ENCODE assay signal across 28 cellular contexts in the genomic region with DNA sequence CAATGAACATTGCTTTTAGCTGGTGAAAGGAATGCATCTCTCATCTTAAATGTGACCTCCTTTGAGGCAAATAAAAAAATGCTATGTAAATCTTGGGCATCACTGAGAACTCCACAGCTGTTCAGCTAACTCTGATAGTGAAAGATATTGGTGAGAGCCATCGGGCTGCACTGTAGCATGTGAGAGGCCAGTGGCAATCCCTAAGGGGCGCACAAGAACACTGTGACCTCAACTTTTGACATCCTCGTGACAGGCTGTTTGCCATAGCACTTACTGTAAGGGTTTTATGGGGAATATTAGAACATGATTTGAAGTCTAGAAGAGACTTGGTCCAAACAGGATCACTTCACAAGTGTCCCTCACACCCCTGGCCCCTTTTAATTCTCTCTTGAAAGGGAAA.
"Had no signal": no experiment of that assay in that cellular context is flagged by ENCODE, and none has a peak within 500 bp of the region (broad histone marks: within the 10 kb centered on the region; RNA-seq: fewer than 3 reads in every experiment).

No MANE protein-coding gene starts in this region.

- H3K9me3 Mint-ChIP-seq: activated naive CD4-positive, alpha-beta T cell treated with anti-CD3 and anti-CD28 coated beads for 36 hours; activated naive CD4-positive, alpha-beta T cell treated with anti-CD3 and anti-CD28 coated beads, Interleukin-2, amount 50 U/mL, for 24 hours; activated T-helper 2 cell treated with anti-CD3 and anti-CD28 coated beads, Interferon-gamma antibody, Interleukin-2, Interleukin-4, amounts not matched to agents 10 μg/mL and 5 μg/mL and 100 μg/mL, durations not matched to agents 14 hours and 24 hours and 36 hours had no signal

- H3K36me3 Mint-ChIP-seq: activated naive CD4-positive, alpha-beta T cell treated with anti-CD3 and anti-CD28 coated beads, Interleukin-2, amount 50 U/mL, for 24 hours; activated naive CD8-positive, alpha-beta T cell treated with anti-CD3 and anti-CD28 coated beads for 36 hours had no signal

- DNase-seq: activated CD4-positive, alpha-beta memory T cell treated with anti-CD3 and anti-CD28 coated beads, Interleukin-2, amount 10 ng/mL, durations not matched to agents 7 days and 5 days; activated CD4-positive, alpha-beta T cell treated with anti-CD3 and anti-CD28 coated beads for 36 hours; activated CD4-positive, alpha-beta T cell treated with anti-CD3 and anti-CD28 coated beads, Interleukin-2, amount 10 ng/mL, durations not matched to agents 7 days and 5 days; activated CD4-positive, alpha-beta T cell treated with anti-CD3 and anti-CD28 coated beads, Interleukin-2, amount 50 U/mL, for 4 hours; activated CD4-positive, CD25-positive, alpha-beta regulatory T cell; activated CD4-positive, CD25-positive, alpha-beta regulatory T cell treated with anti-CD3 and anti-CD28 coated beads, Interleukin-2, amount 50 U/mL, for 72 hours; activated CD8-positive, alpha-beta memory T cell treated with anti-CD3 and anti-CD28 coated beads, Interleukin-2, amount 50 U/mL, for 48 hours; activated effector memory CD4-positive, alpha-beta T cell treated with anti-CD3 and anti-CD28 coated beads, Interleukin-2, amount 50 U/mL, for 16 hours; activated naive CD4-positive, alpha-beta T cell treated with anti-CD3 and anti-CD28 coated beads for 36 hours; activated naive CD8-positive, alpha-beta T cell treated with anti-CD3 and anti-CD28 coated beads for 36 hours; activated naive CD8-positive, alpha-beta T cell treated with anti-CD3 and anti-CD28 coated beads, Interleukin-2, amount 50 U/mL, for 24 hours; activated T-cell treated with anti-CD3 and anti-CD28 coated beads for 4 hours; activated T-cell treated with anti-CD3 and anti-CD28 coated beads, Interleukin-2, amount 50 U/mL, for 24 hours; adrenal gland; amygdala; aorta; body of pancreas; central memory CD4-positive, alpha-beta T cell; cerebellar nuclear complex; colonic mucosa; effector CD8-positive, alpha-beta T cell; esophagus squamous epithelium; foreskin melanocyte; T-helper 2 cell had no signal

- H3K27me3 ChIP-seq: adrenal gland, body of pancreas, colonic mucosa, esophagus squamous epithelium, gastroesophageal sphincter had no signal

- H3K9me3 ChIP-seq: adrenal gland, colonic mucosa, esophagus squamous epithelium, gastroesophageal sphincter had no signal

- H3K27me3 Mint-ChIP-seq: activated CD4-positive, alpha-beta memory T cell treated with anti-CD3 and anti-CD28 coated beads, Interleukin-2, amount 10 ng/mL, durations not matched to agents 7 days and 5 days; activated CD4-positive, alpha-beta T cell treated with anti-CD3 and anti-CD28 coated beads for 36 hours; activated CD4-positive, alpha-beta T cell treated with anti-CD3 and anti-CD28 coated beads, Interleukin-2, amount 10 ng/mL, durations not matched to agents 7 days and 5 days; activated T-cell treated with anti-CD3 and anti-CD28 coated beads, Interleukin-2, amount 50 U/mL, for 24 hours had no signal

- ATAC-seq: activated CD4-positive, alpha-beta T cell treated with anti-CD3 and anti-CD28 coated beads for 36 hours; activated naive CD8-positive, alpha-beta T cell treated with anti-CD3 and anti-CD28 coated beads, Interleukin-2, amount 50 U/mL, for 24 hours; body of pancreas; gastroesophageal sphincter had no signal

- H3K4me3 ChIP-seq: adrenal gland, body of pancreas, colonic mucosa, esophagus squamous epithelium, gastroesophageal sphincter had no signal

- H3K4me1 Mint-ChIP-seq: activated CD4-positive, alpha-beta memory T cell treated with anti-CD3 and anti-CD28 coated beads, Interleukin-2, amount 10 ng/mL, durations not matched to agents 7 days and 5 days; activated CD4-positive, alpha-beta T cell treated with anti-CD3 and anti-CD28 coated beads for 36 hours; activated CD4-positive, alpha-beta T cell treated with anti-CD3 and anti-CD28 coated beads, Interleukin-2, amount 10 ng/mL, durations not matched to agents 7 days and 5 days; activated naive CD4-positive, alpha-beta T cell treated with anti-CD3 and anti-CD28 coated beads, Interleukin-2, amount 50 U/mL, for 24 hours; activated naive CD8-positive, alpha-beta T cell treated with anti-CD3 and anti-CD28 coated beads for 36 hours; activated naive CD8-positive, alpha-beta T cell treated with anti-CD3 and anti-CD28 coated beads, Interleukin-2, amount 50 U/mL, for 24 hours had no signal

- H3K4me1 ChIP-seq: adrenal gland, body of pancreas, colonic mucosa, esophagus squamous epithelium, gastroesophageal sphincter had no signal

- H3K36me3 ChIP-seq: adrenal gland, colonic mucosa, esophagus squamous epithelium, gastroesophageal sphincter had no signal

- H3K27ac ChIP-seq: adrenal gland, body of pancreas, colonic mucosa, epithelial cell of prostate, esophagus squamous epithelium, gastroesophageal sphincter had no signal

- H3K4me3 Mint-ChIP-seq: activated CD4-positive, alpha-beta memory T cell treated with anti-CD3 and anti-CD28 coated beads, Interleukin-2, amount 10 ng/mL, durations not matched to agents 7 days and 5 days; activated CD4-positive, alpha-beta T cell treated with anti-CD3 and anti-CD28 coated beads for 36 hours; activated CD4-positive, alpha-beta T cell treated with anti-CD3 and anti-CD28 coated beads, Interleukin-2, amount 10 ng/mL, durations not matched to agents 7 days and 5 days; activated naive CD4-positive, alpha-beta T cell treated with anti-CD3 and anti-CD28 coated beads for 36 hours; activated naive CD4-positive, alpha-beta T cell treated with anti-CD3 and anti-CD28 coated beads, Interleukin-2, amount 50 U/mL, for 24 hours; activated naive CD8-positive, alpha-beta T cell treated with anti-CD3 and anti-CD28 coated beads for 36 hours; activated naive CD8-positive, alpha-beta T cell treated with anti-CD3 and anti-CD28 coated beads, Interleukin-2, amount 50 U/mL, for 24 hours; activated T-cell treated with anti-CD3 and anti-CD28 coated beads, Interleukin-2, amount 50 U/mL, for 24 hours had no signal

- H3K27ac Mint-ChIP-seq: activated CD4-positive, alpha-beta memory T cell treated with anti-CD3 and anti-CD28 coated beads, Interleukin-2, amount 10 ng/mL, durations not matched to agents 7 days and 5 days; activated CD4-positive, alpha-beta T cell treated with anti-CD3 and anti-CD28 coated beads for 36 hours; activated CD4-positive, alpha-beta T cell treated with anti-CD3 and anti-CD28 coated beads, Interleukin-2, amount 10 ng/mL, durations not matched to agents 7 days and 5 days; activated naive CD4-positive, alpha-beta T cell treated with anti-CD3 and anti-CD28 coated beads for 36 hours; activated naive CD4-positive, alpha-beta T cell treated with anti-CD3 and anti-CD28 coated beads, Interleukin-2, amount 50 U/mL, for 24 hours; activated naive CD8-positive, alpha-beta T cell treated with anti-CD3 and anti-CD28 coated beads for 36 hours; activated naive CD8-positive, alpha-beta T cell treated with anti-CD3 and anti-CD28 coated beads, Interleukin-2, amount 50 U/mL, for 24 hours; activated T-cell treated with anti-CD3 and anti-CD28 coated beads, Interleukin-2, amount 50 U/mL, for 24 hours; activated T-helper 2 cell treated with anti-CD3 and anti-CD28 coated beads, Interferon-gamma antibody, Interleukin-2, Interleukin-4, amounts not matched to agents 10 μg/mL and 5 μg/mL and 100 μg/mL, durations not matched to agents 14 hours and 24 hours and 36 hours had no signal
